In genomic region chr17:57874434-57875108, GRCh38 we compare ENCODE assay signal across 7 cellular contexts. TPM values are rescaled to one million over a fixed set of nuclear protein-coding genes. Genes with fewer than 3 reads are reported as not detected.
A peak's percentile ranks its signal among the peaks of the same experiment; 100 is the strongest.
DNase-seq lines count a peak whose midpoint lies in the region; ATAC-seq lines count a peak whose summit lies in the region.

No MANE protein-coding gene starts in this region.

- H3K9me3 ChIP-seq in HUES6 (ENCODE audit: control insufficient read depth, insufficient read depth, low read depth, low read length): no peaks in the 10 kb centered on the region
- H3K9me3 ChIP-seq in esophagus (ENCODE audit: control insufficient read depth in 2 of 2, insufficient read depth in 1 of 2, low read depth in 1 of 2, low read length in 1 of 2): no peaks in the 10 kb centered on the region

- H3K4me3 Mint-ChIP-seq in activated CD4-positive, alpha-beta memory T cell treated with anti-CD3 and anti-CD28 coated beads, Interleukin-2, amount 10 ng/mL, durations not matched to agents 7 days and 5 days: no peak overlapping the region

- H3K9me3 Mint-ChIP-seq in activated CD4-positive, alpha-beta memory T cell treated with anti-CD3 and anti-CD28 coated beads, Interleukin-2, amount 10 ng/mL, durations not matched to agents 7 days and 5 days: no peaks in the 10 kb centered on the region

- ATAC-seq in GM19467 (IDR thresholded peaks at IDR 0.05; ENCODE audit: unreplicated experiment) (no peak), HG03342 (IDR thresholded peaks at IDR 0.05; ENCODE audit: unreplicated experiment) (no peak)

- H3K9ac ChIP-seq in HUES6 (ENCODE audit: low read length): peak overlapping the region; percentile 86

- peaks cover 10% of the 10 kb centered on the region; the same call in 1 of the 2 replicates for H3K27me3 ChIP-seq in HUES6 (ENCODE audit: control insufficient read depth, insufficient read depth, low read length)
- H3K27me3 ChIP-seq in esophagus (ENCODE audit: control insufficient read depth in 1 of 2, insufficient read depth in 2 of 2, low read length in 2 of 2): no peaks in the 10 kb centered on the region

- peaks cover 8% of the 10 kb centered on the region for H3K4me1 Mint-ChIP-seq in activated CD4-positive, alpha-beta memory T cell treated with anti-CD3 and anti-CD28 coated beads, Interleukin-2, amount 10 ng/mL, durations not matched to agents 7 days and 5 days

- peak; percentile 20 for DNase-seq in activated CD4-positive, alpha-beta memory T cell treated with anti-CD3 and anti-CD28 coated beads, Interleukin-2, amount 10 ng/mL, durations not matched to agents 7 days and 5 days
- DNase-seq in mucosa of gallbladder (ENCODE audit: low spot score) (peak; percentile 75), superior temporal gyrus (ENCODE audit: extremely low spot score) (peak; percentile 79)

- peak overlapping the region; percentile 19; the same call in 1 of the 2 replicates for H3K4me3 ChIP-seq in HUES6 (ENCODE audit: low read depth, low read length)
- no peak overlapping the region for H3K4me3 ChIP-seq in esophagus (ENCODE audit: low read depth in 1 of 2, low read length in 2 of 2)

- CTCF ChIA-PET in activated CD4-positive, alpha-beta memory T cell treated with anti-CD3 and anti-CD28 coated beads, Interleukin-2, amount 10 ng/mL, durations not matched to agents 7 days and 5 days (lab: Charles Lee): interaction anchor here (1.0 to 1.4 kb wide), 2 partner anchors 18 to 125 kb away, joined by 4 to 6 read pairs; no protein-coding TSS in a partner anchor

- no peaks in the 10 kb centered on the region for H3K36me3 Mint-ChIP-seq in activated CD4-positive, alpha-beta memory T cell treated with anti-CD3 and anti-CD28 coated beads, Interleukin-2, amount 10 ng/mL, durations not matched to agents 7 days and 5 days (ENCODE audit: low read depth)

- POLR2A ChIA-PET in activated CD4-positive, alpha-beta memory T cell treated with anti-CD3 and anti-CD28 coated beads, Interleukin-2, amount 10 ng/mL, durations not matched to agents 7 days and 5 days (lab: Charles Lee): interaction anchor here (0.8 to 1.1 kb wide), 2 partner anchors 29 to 133 kb away, joined by 3 read pairs; partner anchors contain the start of gene SRSF1

- H3K27ac ChIP-seq in HUES6 (ENCODE audit: low read depth, low read length): peak overlapping the region; percentile 87; the same call in 1 of the 2 replicates
- H3K27ac ChIP-seq in esophagus (ENCODE audit: low read depth in 2 of 2, low read length in 1 of 2): peak overlapping the region; percentile 76 to 85

- H3K4me1 ChIP-seq in HUES6 (ENCODE audit: control insufficient read depth, insufficient read depth, low read length) (peaks cover 67% of the 10 kb centered on the region), esophagus (ENCODE audit: control insufficient read depth in 2 of 2, insufficient read depth in 2 of 2, low read length in 1 of 2) (peaks cover 11 to 14% of the 10 kb centered on the region in 2 donors)

- H3K36me3 ChIP-seq in HUES6 (ENCODE audit: control insufficient read depth, insufficient read depth, low read length) (no peaks in the 10 kb centered on the region), esophagus (ENCODE audit: control insufficient read depth in 2 of 2, insufficient read depth in 2 of 2, low read length in 1 of 2) (peaks cover 4 to 22% of the 10 kb centered on the region in 2 donors)

- no peak overlapping the region for H3K27ac Mint-ChIP-seq in activated CD4-positive, alpha-beta memory T cell treated with anti-CD3 and anti-CD28 coated beads, Interleukin-2, amount 10 ng/mL, durations not matched to agents 7 days and 5 days

- WGBS in esophagus, 2 donors: 39 to 47% methylated on average over 24 to 30 of the region's 30 CpGs

- peaks cover 36% of the 10 kb centered on the region for H3K27me3 Mint-ChIP-seq in activated CD4-positive, alpha-beta memory T cell treated with anti-CD3 and anti-CD28 coated beads, Interleukin-2, amount 10 ng/mL, durations not matched to agents 7 days and 5 days

RNA-seq across cellular contexts. Expression of gene MRPS23, which starts 24.7 kb away (rescaled TPM):
- 10 to 100 TPM; 30.8 to 35.3 TPM for total RNA-seq in activated CD4-positive, alpha-beta memory T cell treated with anti-CD3 and anti-CD28 coated beads, Interleukin-2, amount 10 ng/mL, durations not matched to agents 7 days and 5 days
- 10 to 100 TPM in 1 of 2 donors, 1 to 10 TPM in 1; 6.5 to 29.2 TPM for polyA plus RNA-seq in esophagus
- total RNA-seq in mucosa of gallbladder: 32.5 TPM

Comparison
In these comparisons a context has a peak if more than half of its experiments do, and no peak if none do; other contexts are left out.
1. DNase-seq: peak in every context shown above with its lines; median percentile 79 in superior temporal gyrus; 75 in mucosa of gallbladder; 20 in activated CD4-positive, alpha-beta memory T cell treated with anti-CD3 and anti-CD28 coated beads, Interleukin-2, amount 10 ng/mL, durations not matched to agents 7 days and 5 days.